ENCODE assay signal across 22 cellular contexts in the genomic region with DNA sequence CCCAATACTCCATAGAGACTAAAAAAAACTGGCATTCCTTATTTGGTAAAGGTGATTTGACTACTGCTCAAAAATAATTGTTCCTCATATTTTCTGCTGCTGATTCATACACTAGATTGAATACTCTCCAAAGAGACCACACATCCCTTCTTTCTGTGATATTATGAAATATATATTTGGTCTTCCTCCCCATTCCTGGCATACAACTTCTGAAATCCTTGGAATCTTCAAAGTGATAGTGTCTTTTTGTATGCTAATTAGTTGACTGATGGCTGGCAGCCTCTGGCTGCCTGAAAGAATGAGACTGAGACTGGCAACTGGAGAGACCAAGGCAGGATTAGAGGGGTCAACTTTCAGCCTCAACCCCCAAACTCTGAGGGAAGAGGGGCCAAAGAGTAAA.
A peak's percentile ranks its signal among the peaks of the same experiment; 100 is the strongest.
DNase-seq lines count a peak whose midpoint lies in the region; ATAC-seq, FAIRE-seq and TF ChIP-seq lines count a peak whose summit lies in the region.
"Had no signal": no experiment of that assay in that cellular context is flagged by ENCODE, and none has a peak within 500 bp of the region (broad histone marks: within the 10 kb centered on the region; RNA-seq: fewer than 3 reads in every experiment).

No MANE protein-coding gene starts in this region.

- peak overlapping the region; percentile 17 for H2BK120ac ChIP-seq in mesendoderm (ENCODE audit: low read depth, low read length)

- intact Hi-C loops in left colon (cut with DNase I, micrococcal nuclease): no loop called here

- H3K4ac ChIP-seq in mesendoderm (ENCODE audit: low read depth, low read length): no peak overlapping the region

- H4K8ac ChIP-seq in mesendoderm (ENCODE audit: low read depth, low read length): no peak overlapping the region

- no peak overlapping the region for H2AFZ ChIP-seq in astrocyte (ENCODE audit: low read depth, low read length)

- peaks cover 20% of the 10 kb centered on the region for H3K4me1 Mint-ChIP-seq in astrocyte (ENCODE audit: low read depth, unreplicated experiment)
- H3K4me1 Mint-ChIP-seq: CD4-positive, alpha-beta memory T cell had no signal

- no peaks in the 10 kb centered on the region for H3K9me3 ChIP-seq in astrocyte (ENCODE audit: insufficient read depth, low read depth, low read length)
- H3K9me3 ChIP-seq: gastroesophageal sphincter, SJCRH30, tibial nerve had no signal

- no peak overlapping the region for H3K27ac Mint-ChIP-seq in astrocyte (ENCODE audit: unreplicated experiment)
- H3K27ac Mint-ChIP-seq: activated CD8-positive, alpha-beta T cell treated with anti-CD3 and anti-CD28 coated beads for 36 hours; CD4-positive, alpha-beta memory T cell; memory B cell; naive thymus-derived CD4-positive, alpha-beta T cell had no signal

- no peak overlapping the region for H3K18ac ChIP-seq in mesendoderm (ENCODE audit: low read length)

- H3K4me3 ChIP-seq in astrocyte (ENCODE audit: insufficient read depth, low read depth, low read length) (no peak overlapping the region), mesendoderm (ENCODE audit: low read length) (no peak overlapping the region)
- H3K4me3 ChIP-seq: gastroesophageal sphincter, SJCRH30, tibial nerve had no signal

- peaks cover 8% of the 10 kb centered on the region for H3K36me3 ChIP-seq in astrocyte (ENCODE audit: insufficient read depth, low read length)
- H3K36me3 ChIP-seq in mesendoderm (ENCODE audit: control insufficient read depth, insufficient read depth, low read length): no peaks in the 10 kb centered on the region
- H3K36me3 ChIP-seq: SJCRH30 had no signal

- H3K79me1 ChIP-seq in mesendoderm (ENCODE audit: low read length): no peaks in the 10 kb centered on the region

- H3K4me2 ChIP-seq in astrocyte (ENCODE audit: low read length) (peak overlapping the region; percentile 8), mesendoderm (ENCODE audit: low read length) (no peak overlapping the region)

- H2AK5ac ChIP-seq in mesendoderm (ENCODE audit: low read length): no peak overlapping the region

- peaks cover 38% of the 10 kb centered on the region for H3K36me3 Mint-ChIP-seq in astrocyte (ENCODE audit: low read depth, unreplicated experiment)

- no peaks in the 10 kb centered on the region for H3K27me3 ChIP-seq in astrocyte (ENCODE audit: insufficient read depth, low read length)
- no peaks in the 10 kb centered on the region for H3K27me3 ChIP-seq in mesendoderm (ENCODE audit: insufficient read depth, low read length, poor library complexity)
- H3K27me3 ChIP-seq: gastroesophageal sphincter, SJCRH30, tibial nerve had no signal

- H3K79me2 ChIP-seq in astrocyte (ENCODE audit: insufficient read depth, low read length) (no peaks in the 10 kb centered on the region), mesendoderm (ENCODE audit: control insufficient read depth, insufficient read depth, low read length) (no peaks in the 10 kb centered on the region)

- DNase-seq in AG20443 (ENCODE audit: low spot score): peak; percentile 45
- DNase-seq in LHCN-M2 (ENCODE audit: low read depth): peak; percentile 48
- peak; percentile 53 for DNase-seq in astrocyte (ENCODE audit: low read depth)
- DNase-seq in mesendoderm: peak; percentile 53
- DNase-seq in left colon: no peak
- DNase-seq: activated CD8-positive, alpha-beta T cell treated with anti-CD3 and anti-CD28 coated beads for 36 hours; activated gamma-delta T cell treated with Interleukin-2 at 50 U/mL for 16 hours; CD4-positive, alpha-beta memory T cell; central memory CD4-positive, alpha-beta T cell; H9; naive thymus-derived CD4-positive, alpha-beta T cell; NCI-H1417; SJCRH30; stimulated activated naive CD4-positive, alpha-beta T cell treated with Interleukin-2 at 50 U/mL for 16 hours had no signal

- H2BK5ac ChIP-seq in mesendoderm (ENCODE audit: low read length): no peak overlapping the region

- H3K4me3 Mint-ChIP-seq in astrocyte (ENCODE audit: unreplicated experiment): no peak overlapping the region
- H3K4me3 Mint-ChIP-seq: activated CD8-positive, alpha-beta T cell treated with anti-CD3 and anti-CD28 coated beads for 36 hours; CD4-positive, alpha-beta memory T cell; H9; memory B cell; naive thymus-derived CD4-positive, alpha-beta T cell had no signal

- no peak overlapping the region for H3K23ac ChIP-seq in mesendoderm (ENCODE audit: low read length)

- no peak overlapping the region for H2BK15ac ChIP-seq in mesendoderm (replicated peaks; ENCODE audit: low read depth)

- H3K27ac ChIP-seq in astrocyte (ENCODE audit: low read depth, low read length) (peak overlapping the region; percentile 97), mesendoderm (ENCODE audit: low read depth, low read length) (no peak overlapping the region)
- H3K27ac ChIP-seq: gastroesophageal sphincter, SJCRH30, tibial nerve had no signal

- FAIRE-seq in astrocyte (lab: Jason Lieb, UNC): peak; percentile 63
- FAIRE-seq: GM12892 had no signal

- H3K9ac ChIP-seq in astrocyte (ENCODE audit: low read length) (no peak overlapping the region), mesendoderm (ENCODE audit: low read length) (no peak overlapping the region)

- H4K5ac ChIP-seq in mesendoderm (ENCODE audit: low read length): no peak overlapping the region

- no peak for TF ChIP-seq CTCF in astrocyte (IDR thresholded peaks at IDR 0.05; ENCODE audit: insufficient read depth, low read depth, low read length)

- H3K56ac ChIP-seq in mesendoderm (ENCODE audit: low read length): peak overlapping the region; percentile 52

- H3K27me3 Mint-ChIP-seq in astrocyte (ENCODE audit: low read depth, unreplicated experiment): no peaks in the 10 kb centered on the region

- H3K4me1 ChIP-seq in astrocyte (ENCODE audit: insufficient read depth, low read length) (peaks cover 23% of the 10 kb centered on the region), mesendoderm (ENCODE audit: control insufficient read depth, low read depth, low read length) (peaks cover 6% of the 10 kb centered on the region)
- H3K4me1 ChIP-seq: gastroesophageal sphincter, SJCRH30, tibial nerve had no signal

- ATAC-seq in HG02678 (IDR thresholded peaks at IDR 0.05; ENCODE audit: unreplicated experiment) (no peak), GM19328 (IDR thresholded peaks at IDR 0.05; ENCODE audit: unreplicated experiment) (no peak), left colon (no peak), GM21576 (IDR thresholded peaks at IDR 0.05; ENCODE audit: unreplicated experiment) (no peak)
- ATAC-seq: activated CD8-positive, alpha-beta T cell treated with anti-CD3 and anti-CD28 coated beads for 36 hours; gastroesophageal sphincter; naive thymus-derived CD4-positive, alpha-beta T cell; sciatic nerve had no signal

- H3K9me3 Mint-ChIP-seq in astrocyte (ENCODE audit: unreplicated experiment): peaks cover 7% of the 10 kb centered on the region

- H4K20me1 ChIP-seq in astrocyte (ENCODE audit: insufficient read depth, low read length): no peaks in the 10 kb centered on the region

Comparison
In these comparisons a context has a peak if more than half of its experiments do, and no peak if none do; other contexts are left out.
1. DNase-seq: peak in AG20443 (single experiment), LHCN-M2 (single experiment), astrocyte (single experiment) and mesendoderm (single experiment); none in left colon (0 of 2).